In genomic region chr3:115160295-115160694, GRCh38 we compare ENCODE assay signal across 14 cellular contexts. TPM values are rescaled to one million over a fixed set of nuclear protein-coding genes. Genes with fewer than 3 reads are reported as not detected.
DNase-seq lines count a peak whose midpoint lies in the region; ATAC-seq, FAIRE-seq and TF ChIP-seq lines count a peak whose summit lies in the region.
"Had no signal": no experiment of that assay in that cellular context is flagged by ENCODE, and none has a peak within 500 bp of the region (broad histone marks: within the 10 kb centered on the region; RNA-seq: fewer than 3 reads in every experiment).

No MANE protein-coding gene starts in this region.

- no peak overlapping the region for H3K27ac Mint-ChIP-seq in activated T-cell treated with anti-CD3 and anti-CD28 coated beads, Interleukin-2, amount 50 U/mL, for 24 hours
- H3K27ac Mint-ChIP-seq: activated T-helper 2 cell treated with anti-CD3 and anti-CD28 coated beads, Interferon-gamma antibody, Interleukin-2, Interleukin-4, amounts not matched to agents 10 μg/mL and 5 μg/mL and 100 μg/mL, durations not matched to agents 14 hours and 24 hours and 36 hours had no signal

- H3K4me3 Mint-ChIP-seq in activated T-cell treated with anti-CD3 and anti-CD28 coated beads, Interleukin-2, amount 50 U/mL, for 24 hours = no peak overlapping the region
- H3K4me3 Mint-ChIP-seq: neural crest cell had no signal

- peaks cover 3% of the 10 kb centered on the region for H3K9me3 Mint-ChIP-seq in activated T-cell treated with anti-CD3 and anti-CD28 coated beads, Interleukin-2, amount 50 U/mL, for 24 hours

- peak; percentile 92 for FAIRE-seq in GM12892 (lab: Jason Lieb, UNC)
- FAIRE-seq: islet of Langerhans, TTC549 had no signal

- no peak for TF ChIP-seq POLR2A in GM12892 (IDR thresholded peaks at IDR 0.05; ENCODE audit: low read depth, low read length)

- peak; percentile 99 for ATAC-seq in GM19372 (IDR thresholded peaks at IDR 0.05; ENCODE audit: low read depth, unreplicated experiment)
- ATAC-seq in HG02763 (IDR thresholded peaks at IDR 0.05; ENCODE audit: unreplicated experiment) = peak; percentile 100
- ATAC-seq in HG03457 (IDR thresholded peaks at IDR 0.05; ENCODE audit: unreplicated experiment) = peak; percentile 100

- DNase-seq in GM12892 (ENCODE audit: insufficient read length) (peak; percentile 9), HK-2 (ENCODE audit: unreplicated experiment) (no peak), DMS53 treated with DMSO at 0.1 percent for 48 hours (lab: John Stamatoyannopoulos, UW; ENCODE audit: unreplicated experiment) (no peak), NCI-H187 treated with DMSO at 0.1 percent for 48 hours (lab: John Stamatoyannopoulos, UW) (no peak)
- no peak for DNase-seq in activated T-cell treated with anti-CD3 and anti-CD28 coated beads, Interleukin-2, amount 50 U/mL, for 24 hours
- DNase-seq: esophagus squamous epithelium, NCI-H187 had no signal

- H3K4me1 Mint-ChIP-seq in activated T-cell treated with anti-CD3 and anti-CD28 coated beads, Interleukin-2, amount 50 U/mL, for 24 hours (ENCODE audit: low read depth) = peaks cover 26% of the 10 kb centered on the region

- no peaks in the 10 kb centered on the region for H3K27me3 Mint-ChIP-seq in activated T-cell treated with anti-CD3 and anti-CD28 coated beads, Interleukin-2, amount 50 U/mL, for 24 hours

- H3K36me3 Mint-ChIP-seq in activated T-cell treated with anti-CD3 and anti-CD28 coated beads, Interleukin-2, amount 50 U/mL, for 24 hours (ENCODE audit: low read depth) = peaks cover 2% of the 10 kb centered on the region

RNA-seq across cellular contexts. Expression of gene ZBTB20, which starts 13.2 kb away (rescaled TPM):
- 1.8 TPM for polyA plus RNA-seq in GM12892 (2012; ENCODE audit: missing spikeins)
